In genomic region chr4:146338512-146338911, GRCh38 we compare ENCODE assay signal across 2 cellular contexts.
TF ChIP-seq lines count a peak whose summit lies in the region.

No MANE protein-coding gene starts in this region.

TF ChIP-seq in GM12891, 5 proteins besides CTCF, POLR2A, EP300 and RAD21 (continued from another document):
- TF ChIP-seq POU2F2 (IDR thresholded peaks at IDR 0.05; ENCODE audit: low read depth, low read length) (no peak), TAF1 (IDR thresholded peaks at IDR 0.05; ENCODE audit: low read depth, low read length) (no peak), PAX5 (IDR thresholded peaks at IDR 0.05; ENCODE audit: insufficient read depth, low read length, severe bottlenecking) (no peak), SPI1 (IDR thresholded peaks at IDR 0.05; ENCODE audit: low read depth, low read length) (no peak)

TF ChIP-seq in H1, 55 proteins besides CTCF, POLR2A, EP300 and RAD21 (continued from another document):
- no peak for TF ChIP-seq SP4 (IDR thresholded peaks at IDR 0.05; ENCODE audit: low read length)
- TF ChIP-seq HDAC6 (IDR thresholded peaks at IDR 0.05; ENCODE audit: low read depth, low read length) = no peak
- TF ChIP-seq MAFK (IDR thresholded peaks at IDR 0.05; ENCODE audit: low read depth, low read length) = 0 out of 2 replicates have a peak, but pooled peaks have one; percentile 6
- TF ChIP-seq CREB1 (IDR thresholded peaks at IDR 0.05) = no peak
- no peak for TF ChIP-seq KDM1A (IDR thresholded peaks at IDR 0.05; ENCODE audit: borderline replicate concordance, low read length)
- TF ChIP-seq CEBPB (IDR thresholded peaks at IDR 0.05; ENCODE audit: low read depth, low read length) = no peak
